ENCODE assay signal across 25 cellular contexts in the genomic region with DNA sequence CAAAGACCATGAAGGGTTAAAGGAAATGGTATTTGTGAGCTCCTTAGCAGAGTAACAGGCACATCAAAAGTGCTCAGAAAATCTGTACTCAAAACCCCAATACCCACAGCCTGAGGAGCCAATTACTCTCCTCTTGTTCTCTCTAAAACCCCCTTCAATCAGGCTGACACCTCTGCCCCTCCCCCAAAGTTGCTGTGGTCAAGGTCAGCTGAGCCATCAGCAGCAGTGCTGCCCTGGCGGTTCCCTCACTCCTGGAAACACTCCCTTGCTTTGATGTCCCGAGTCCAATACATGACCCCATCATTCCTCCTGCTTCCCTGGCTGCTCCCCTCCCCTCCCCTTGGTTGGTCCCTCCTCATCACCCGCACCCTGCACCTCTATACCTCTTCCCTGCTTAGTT. TPM values are rescaled to one million over a fixed set of nuclear protein-coding genes. Genes with fewer than 3 reads are reported as not detected.
DNase-seq lines count a peak whose midpoint lies in the region; ATAC-seq and TF ChIP-seq lines count a peak whose summit lies in the region.
"Had no signal": no experiment of that assay in that cellular context is flagged by ENCODE, and none has a peak within 500 bp of the region (broad histone marks: within the 10 kb centered on the region; RNA-seq: fewer than 3 reads in every experiment).

No MANE protein-coding gene starts in this region.

- no peak overlapping the region for H2BK120ac ChIP-seq in mesenchymal stem cell (ENCODE audit: low read depth, low read length)

- no peak overlapping the region for H3K4me3 ChIP-seq in GM23338
- H3K4me3 ChIP-seq in mesenchymal stem cell (ENCODE audit: insufficient read depth in 1 of 2, low read depth in 1 of 2, low read length in 2 of 2): no peak overlapping the region
- H3K4me3 ChIP-seq: HAP-1 had no signal

- no peak overlapping the region for H3K23ac ChIP-seq in mesenchymal stem cell (ENCODE audit: low read length in 2 of 2)

- H2AK5ac ChIP-seq in mesenchymal stem cell (ENCODE audit: low read length, severe bottlenecking): no peak overlapping the region

- TF ChIP-seq CTCF in GM23338 (conservative IDR thresholded peaks at IDR 0.05; ENCODE audit: low read depth in 2 of 2): no peak
- no peak for TF ChIP-seq CTCF in WTC11 (IDR thresholded peaks at IDR 0.05)

- H3K9ac ChIP-seq in mesenchymal stem cell (ENCODE audit: low read length): no peak overlapping the region
- H3K9ac ChIP-seq: KMS-11 had no signal

- H3K79me1 ChIP-seq in mesenchymal stem cell (replicated peaks; ENCODE audit: low read length, poor library complexity, severe bottlenecking): no peaks in the 10 kb centered on the region

- CTCF ChIA-PET in WTC11 (lab: Charles Lee): interaction anchor here (2.5 kb wide), 1 partner anchor 117 kb away, joined by 6 read pairs; no protein-coding TSS in a partner anchor

- H4K8ac ChIP-seq in mesenchymal stem cell (ENCODE audit: low read length): no peak overlapping the region

- H3K14ac ChIP-seq in mesenchymal stem cell (ENCODE audit: low read length in 2 of 2): no peak overlapping the region

- no peaks in the 10 kb centered on the region for H3K9me3 ChIP-seq in mesenchymal stem cell (ENCODE audit: control insufficient read depth, low read length)
- H3K9me3 ChIP-seq: BE2C, HAP-1 had no signal

- no peak overlapping the region for H4K91ac ChIP-seq in mesenchymal stem cell (ENCODE audit: low read length)

- peaks cover 12% of the 10 kb centered on the region; the same call in 1 of the 2 replicates for H3K9me2 ChIP-seq in GM23338 (ENCODE audit: insufficient read depth)

- H2BK15ac ChIP-seq in mesenchymal stem cell (ENCODE audit: low read depth, poor library complexity, severe bottlenecking): no peak overlapping the region

- H3K18ac ChIP-seq in mesenchymal stem cell (ENCODE audit: low read depth in 1 of 2, low read length in 2 of 2): no peak overlapping the region

- no peak overlapping the region for H3K4ac ChIP-seq in mesenchymal stem cell (ENCODE audit: low read depth in 1 of 2, low read length in 2 of 2)

- POLR2A ChIA-PET in WTC11 (lab: Charles Lee): no interaction called here

- H2BK5ac ChIP-seq in mesenchymal stem cell (ENCODE audit: low read depth, low read length, poor library complexity, severe bottlenecking): no peak overlapping the region

- 67% methylated on average over 3 of the region's 3 CpGs for WGBS in mesenchymal stem cell

- H3K27me3 Mint-ChIP-seq in GM23338 (ENCODE audit: insufficient read depth, low read depth, poor library complexity) (peaks cover 6% of the 10 kb centered on the region), WTC11 (ENCODE audit: low read depth) (no peaks in the 10 kb centered on the region; the same call in none of the 2 replicates)

- H3K4me3 Mint-ChIP-seq in GM23338 (no peak overlapping the region), WTC11 (no peak overlapping the region)
- H3K4me3 Mint-ChIP-seq: CD14-positive monocyte; CD8-positive, alpha-beta memory T cell; HFFc6; IgD-negative memory B cell had no signal

- no peak for TF ChIP-seq POLR2A in erythroblast (IDR thresholded peaks at IDR 0.05; ENCODE audit: low read length)

- H3K79me2 ChIP-seq in GM23338 (replicated peaks; ENCODE audit: insufficient read depth): no peaks in the 10 kb centered on the region

- H3K36me3 Mint-ChIP-seq in GM23338 (ENCODE audit: low read depth) (peaks cover 10% of the 10 kb centered on the region; the same call in 2 of the 3 replicates), WTC11 (peaks cover 12% of the 10 kb centered on the region)
- H3K36me3 Mint-ChIP-seq: CD14-positive monocyte; CD8-positive, alpha-beta memory T cell; IgD-negative memory B cell had no signal

- H3K36me3 ChIP-seq in GM23338 (ENCODE audit: insufficient read depth): peaks cover 1% of the 10 kb centered on the region; the same call in 1 of the 2 replicates
- H3K36me3 ChIP-seq in mesenchymal stem cell (ENCODE audit: control insufficient read depth in 1 of 2, insufficient read depth in 2 of 2, low read depth in 1 of 2, low read length in 2 of 2): no peaks in the 10 kb centered on the region
- H3K36me3 ChIP-seq: BE2C, HAP-1 had no signal

- H3K4me1 Mint-ChIP-seq in GM23338 (peaks cover 14% of the 10 kb centered on the region), WTC11 (peaks cover 27% of the 10 kb centered on the region)
- H3K4me1 Mint-ChIP-seq: CD14-positive monocyte; CD8-positive, alpha-beta memory T cell; IgD-negative memory B cell had no signal

- H3K27ac Mint-ChIP-seq in GM23338: no peak overlapping the region
- H3K27ac Mint-ChIP-seq in WTC11: no peak overlapping the region
- H3K27ac Mint-ChIP-seq: CD8-positive, alpha-beta memory T cell; HFFc6; IgD-negative memory B cell had no signal

- H2AFZ ChIP-seq in GM23338: no peak overlapping the region
- H2AFZ ChIP-seq in mesenchymal stem cell (ENCODE audit: low read depth, low read length): peak overlapping the region; percentile 42

- H3F3A ChIP-seq in GM23338 (replicated peaks; ENCODE audit: low read depth): no peaks in the 10 kb centered on the region

- H3K4me1 ChIP-seq in GM23338 (ENCODE audit: insufficient read depth) (peaks cover 40% of the 10 kb centered on the region), mesenchymal stem cell (ENCODE audit: control insufficient read depth, insufficient read depth, low read depth, low read length) (peaks cover 2% of the 10 kb centered on the region)
- H3K4me1 ChIP-seq: BE2C had no signal

- H3K4me2 ChIP-seq in GM23338 (no peak overlapping the region), mesenchymal stem cell (ENCODE audit: low read length, poor library complexity, severe bottlenecking) (no peak overlapping the region)
- H3K4me2 ChIP-seq: KMS-11 had no signal

- DNase-seq in NCI-H1417 (lab: John Stamatoyannopoulos, UW) (peak in 2 of 3 experiments; percentile 46 to 72), NCI-H1417 treated with DMSO at 0.1 percent for 48 hours (lab: John Stamatoyannopoulos, UW) (no peak), GM23338 (ENCODE audit: low spot score) (peak; percentile 62), WTC11 (ENCODE audit: low spot score) (no peak), mesenchymal stem cell (no peak), left ventricle myocardium superior (no peak), erythroblast (lab: John Stamatoyannopoulos, UW) (no peak)
- DNase-seq: 8988T; ACHN; BE2C; Calu3; CD8-positive, alpha-beta memory T cell; HFFc6; MM.1S; NCI-H1436 treated with DMSO at 0.1 percent for 48 hours; NCI-H2029; NCI-H446 treated with DMSO at 0.1 percent for 48 hours; SHP77 had no signal

- ATAC-seq in GM23338 (no peak), WTC11 (no peak), left ventricle myocardium superior (no peak), GM21529 (IDR thresholded peaks at IDR 0.05; ENCODE audit: unreplicated experiment) (no peak)
- ATAC-seq: Panc1 had no signal

- no peak overlapping the region for H2BK12ac ChIP-seq in mesenchymal stem cell (ENCODE audit: low read length in 2 of 2)

- intact Hi-C loops in left ventricle myocardium superior (cut with micrococcal nuclease): no loop called here

- H3K27me3 ChIP-seq in GM23338 (ENCODE audit: insufficient read depth): no peaks in the 10 kb centered on the region
- peaks cover 44 to 63% of the 10 kb centered on the region in 2 experiments for H3K27me3 ChIP-seq in mesenchymal stem cell (ENCODE audit: control insufficient read depth in 1 of 2, insufficient read depth in 1 of 2, low read length in 2 of 2)

- H3K9me3 Mint-ChIP-seq in GM23338 (peaks cover 5% of the 10 kb centered on the region; the same call in 2 of the 3 replicates), WTC11 (peaks cover 18% of the 10 kb centered on the region)
- H3K9me3 Mint-ChIP-seq: CD14-positive monocyte; CD8-positive, alpha-beta memory T cell; HFFc6 had no signal

- no peaks in the 10 kb centered on the region for H4K20me1 ChIP-seq in GM23338 (replicated peaks; ENCODE audit: insufficient read depth)

- peak overlapping the region; percentile 97; the same call in 1 of the 2 replicates for H3K27ac ChIP-seq in GM23338 (ENCODE audit: low read depth)
- H3K27ac ChIP-seq in mesenchymal stem cell (ENCODE audit: low read length, poor library complexity, severe bottlenecking): no peak overlapping the region
- H3K27ac ChIP-seq: KMS-11, RWPE1 had no signal

TF ChIP-seq in GM23338, 12 proteins besides CTCF, POLR2A, EP300 and RAD21 (continues in another document):
- TF ChIP-seq POLR2AphosphoS5 (IDR thresholded peaks at IDR 0.05; ENCODE audit: low read depth): no peak
- TF ChIP-seq, protein P1, sequence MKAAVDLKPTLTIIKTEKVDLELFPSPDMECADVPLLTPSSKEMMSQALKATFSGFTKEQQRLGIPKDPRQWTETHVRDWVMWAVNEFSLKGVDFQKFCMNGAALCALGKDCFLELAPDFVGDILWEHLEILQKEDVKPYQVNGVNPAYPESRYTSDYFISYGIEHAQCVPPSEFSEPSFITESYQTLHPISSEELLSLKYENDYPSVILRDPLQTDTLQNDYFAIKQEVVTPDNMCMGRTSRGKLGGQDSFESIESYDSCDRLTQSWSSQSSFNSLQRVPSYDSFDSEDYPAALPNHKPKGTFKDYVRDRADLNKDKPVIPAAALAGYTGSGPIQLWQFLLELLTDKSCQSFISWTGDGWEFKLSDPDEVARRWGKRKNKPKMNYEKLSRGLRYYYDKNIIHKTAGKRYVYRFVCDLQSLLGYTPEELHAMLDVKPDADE (IDR thresholded peaks at IDR 0.05): no peak
- no peak for TF ChIP-seq JUNB (IDR thresholded peaks at IDR 0.05; ENCODE audit: unreplicated experiment)
- no peak for TF ChIP-seq ZNF331 (CRISPR knock-in tag; IDR thresholded peaks at IDR 0.05; ENCODE audit: low read depth)

TF ChIP-seq in WTC11, 78 proteins besides CTCF, POLR2A, EP300 and RAD21:
- TF ChIP-seq, protein P2, sequence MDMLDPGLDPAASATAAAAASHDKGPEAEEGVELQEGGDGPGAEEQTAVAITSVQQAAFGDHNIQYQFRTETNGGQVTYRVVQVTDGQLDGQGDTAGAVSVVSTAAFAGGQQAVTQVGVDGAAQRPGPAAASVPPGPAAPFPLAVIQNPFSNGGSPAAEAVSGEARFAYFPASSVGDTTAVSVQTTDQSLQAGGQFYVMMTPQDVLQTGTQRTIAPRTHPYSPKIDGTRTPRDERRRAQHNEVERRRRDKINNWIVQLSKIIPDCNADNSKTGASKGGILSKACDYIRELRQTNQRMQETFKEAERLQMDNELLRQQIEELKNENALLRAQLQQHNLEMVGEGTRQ (CRISPR knock-in tag; IDR thresholded peaks at IDR 0.05): 0 out of 2 replicates have a peak, but pooled peaks have one; percentile 21
- TF ChIP-seq FOXK1 (CRISPR knock-in tag; IDR thresholded peaks at IDR 0.05) (no peak), NR2C2 (CRISPR knock-in tag; IDR thresholded peaks at IDR 0.05) (no peak)

RNA-seq across cellular contexts. Expression of a gene that starts 57.2 kb away (rescaled TPM):
- total RNA-seq in GM23338 (2014; rRNA removed; shearing (Covaris generic)): 15.1 and 16.2 TPM in 2 replicates
- 12.7 and 13.8 TPM in 2 replicates for polyA plus RNA-seq in GM23338 (2016; fragmentation: Nextera tagmentation; extraction: Ambion mirVana)
- total RNA-seq in WTC11 (2021) (14.1 to 17.6 TPM (median 16.0 TPM) in 3 replicates), left ventricle myocardium superior (2.4 TPM)
- polyA plus RNA-seq in mesenchymal stem cell (2013, experiment 1 of 2): 17.0 TPM
- 18.2 TPM for polyA plus RNA-seq in mesenchymal stem cell (2013, experiment 2 of 2)
- polyA plus RNA-seq: CD14-positive monocyte had no signal

Comparison
In these comparisons a context has a peak if more than half of its experiments do, and no peak if none do; other contexts are left out.
1. DNase-seq: peak in NCI-H1417 (2 of 3) and GM23338 (single experiment); none in NCI-H1417 treated with DMSO at 0.1 percent for 48 hours (single experiment), WTC11 (single experiment), mesenchymal stem cell (single experiment), left ventricle myocardium superior (single experiment) and erythroblast (0 of 2).